ENCODE assay signal across 4 cellular contexts in genomic region chr17:8805396-8805795, GRCh38. TPM values are rescaled to one million over a fixed set of nuclear protein-coding genes. Genes with fewer than 3 reads are reported as not detected.
"Had no signal": no experiment of that assay in that cellular context is flagged by ENCODE, and none has a peak within 500 bp of the region (broad histone marks: within the 10 kb centered on the region; RNA-seq: fewer than 3 reads in every experiment).

No MANE protein-coding gene starts in this region.

RNA-seq across cellular contexts. Expression of gene MFSD6L, which starts 6.2 kb away (rescaled TPM):
- total RNA-seq: HT-29, NCI-H460, SJSA1 had no signal

RNA-seq across cellular contexts. Expression of gene SPDYE4, which starts 47.0 kb away (rescaled TPM):
- total RNA-seq: HT-29, NCI-H460, Right ventricle myocardium superior, SJSA1 had no signal
